Comparison of ENCODE assay signal across 8 cellular contexts in the genomic region with DNA sequence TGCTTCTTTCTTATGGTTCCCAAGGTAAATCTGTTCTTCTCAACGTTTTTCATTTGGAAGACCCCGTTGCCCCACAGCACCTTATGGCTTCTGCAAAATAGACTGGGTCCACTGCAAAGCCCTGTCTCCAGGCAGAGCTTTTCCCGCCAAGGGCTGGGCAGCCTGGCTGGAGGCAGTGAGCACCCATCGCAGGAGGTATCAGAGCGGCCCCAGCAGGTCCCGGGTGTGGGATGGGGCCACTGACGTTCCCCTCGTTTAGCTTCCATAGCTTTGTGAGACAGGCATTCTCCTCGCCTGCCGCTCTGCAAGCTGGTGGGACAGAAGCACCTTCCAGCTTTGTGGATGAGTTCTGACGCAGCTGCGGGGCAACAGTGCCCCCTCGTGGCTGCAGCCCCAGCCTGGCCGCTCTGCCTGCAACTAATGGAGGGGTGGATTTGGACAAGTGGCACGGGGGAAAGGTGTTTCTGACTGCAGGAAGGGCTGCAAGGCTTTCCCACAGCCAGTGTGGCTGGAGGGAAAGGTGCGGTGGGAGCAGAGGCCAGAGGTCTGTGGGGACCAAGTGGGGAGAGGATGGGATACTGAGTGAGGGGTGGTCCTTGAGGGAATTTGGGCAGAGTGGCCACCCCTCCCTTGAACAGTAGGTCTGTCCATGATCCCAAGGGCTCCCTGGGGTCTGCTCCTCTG.
DNase-seq lines count a peak whose midpoint lies in the region; TF ChIP-seq lines count a peak whose summit lies in the region.

No MANE protein-coding gene starts in this region.

- peaks cover 10% of the 10 kb centered on the region for H3F3A ChIP-seq in neural progenitor cell (ENCODE audit: low read depth)

- no peaks in the 10 kb centered on the region for H4K20me1 ChIP-seq in neural progenitor cell (ENCODE audit: low read depth)

- no peaks in the 10 kb centered on the region for H3K36me3 ChIP-seq in Peyer's patch
- no peaks in the 10 kb centered on the region for H3K36me3 ChIP-seq in neural progenitor cell
- H3K36me3 ChIP-seq in stomach smooth muscle (ENCODE audit: control insufficient read depth in 2 of 2, insufficient read depth in 2 of 2, low read length in 2 of 2) = no peaks in the 10 kb centered on the region

- peak overlapping the region; percentile 27 for H3K9ac ChIP-seq in neural progenitor cell
- no peak overlapping the region for H3K9ac ChIP-seq in stomach smooth muscle (ENCODE audit: low read length in 2 of 2)

- H2AFZ ChIP-seq in neural progenitor cell (replicated peaks) = peak overlapping the region; percentile 93

- peaks cover 46% of the 10 kb centered on the region for H3K4me1 Mint-ChIP-seq in neural progenitor cell

- H3K9me3 Mint-ChIP-seq in neural progenitor cell = no peaks in the 10 kb centered on the region

- no peaks in the 10 kb centered on the region for H3K79me2 ChIP-seq in neural progenitor cell (ENCODE audit: low read depth)

- peak overlapping the region; percentile 41 for H3K4me2 ChIP-seq in neural progenitor cell

- no peak for TF ChIP-seq POLR2A in Peyer's patch (IDR thresholded peaks at IDR 0.05)

- no peaks in the 10 kb centered on the region for H3K36me3 Mint-ChIP-seq in neural progenitor cell

- H3K4me1 ChIP-seq in Peyer's patch (peaks cover 0 to 14% (median 6%) of the 10 kb centered on the region in 4 donors), neural progenitor cell (peaks cover 11% of the 10 kb centered on the region), stomach smooth muscle (ENCODE audit: control insufficient read depth, insufficient read depth, low read length) (peaks cover 22% of the 10 kb centered on the region)

- H3K4me3 ChIP-seq in Peyer's patch (no peak overlapping the region), fibroblast of the aortic adventitia (ENCODE audit: low read depth, low read length) (peak overlapping the region; percentile 22), neural progenitor cell (no peak overlapping the region), stomach smooth muscle (ENCODE audit: low read length in 2 of 2) (peak overlapping the region; percentile 19 to 47)

- H3K27me3 ChIP-seq in Peyer's patch (no peaks in the 10 kb centered on the region), neural progenitor cell (peaks cover 13% of the 10 kb centered on the region), stomach smooth muscle (ENCODE audit: control insufficient read depth in 1 of 2, insufficient read depth in 2 of 2, low read length in 2 of 2) (peaks cover 13 to 19% of the 10 kb centered on the region in 2 donors)

- DNase-seq in NCI-H146 (lab: John Stamatoyannopoulos, UW) (peak; percentile 45), NCI-H146 treated with DMSO at 0.1 percent for 48 hours (lab: John Stamatoyannopoulos, UW; ENCODE audit: unreplicated experiment) (no peak), HT-29 (ENCODE audit: low spot score) (peak; percentile 85), Peyer's patch (peak; percentile 60 to 88 (median 84)), fibroblast of the aortic adventitia (ENCODE audit: low read depth) (peak; percentile 84), neural progenitor cell (ENCODE audit: low spot score) (peak; percentile 93)
- DNase-seq in activated T-helper 1 cell treated with anti-CD3 and anti-CD28 coated beads, Interleukin-2, amount 50 U/mL, for 16 hours (ENCODE audit: low read depth in 1 of 2, low spot score in 1 of 2) = peak; percentile 54 to 61

- peaks cover 0 to 3% (median 0%) of the 10 kb centered on the region in 4 donors for H3K9me3 ChIP-seq in Peyer's patch
- no peaks in the 10 kb centered on the region for H3K9me3 ChIP-seq in neural progenitor cell (ENCODE audit: low read depth)
- H3K9me3 ChIP-seq in stomach smooth muscle (ENCODE audit: control insufficient read depth in 2 of 2, low read length in 2 of 2) = no peaks in the 10 kb centered on the region

- peaks cover 15% of the 10 kb centered on the region for H3K27me3 Mint-ChIP-seq in neural progenitor cell (ENCODE audit: insufficient read depth, low read depth)

- H3K27ac ChIP-seq in Peyer's patch (no peak overlapping the region), neural progenitor cell (peak overlapping the region; percentile 22), stomach smooth muscle (ENCODE audit: low read length) (no peak overlapping the region)

- H3K27ac Mint-ChIP-seq in neural progenitor cell = peak overlapping the region; percentile 99

- peak overlapping the region; percentile 61 for H3K4me3 Mint-ChIP-seq in neural progenitor cell

- TF ChIP-seq CTCF in Peyer's patch (IDR thresholded peaks at IDR 0.05) = peak; percentile 71 to 93 (median 92)
- TF ChIP-seq CTCF in fibroblast of the aortic adventitia (IDR thresholded peaks at IDR 0.05; ENCODE audit: insufficient read depth, low read length) = peak; percentile 99
- peak; percentile 99 for TF ChIP-seq CTCF in neural progenitor cell (IDR thresholded peaks at IDR 0.05)

Comparison
In these comparisons a context has a peak if more than half of its experiments do, and no peak if none do; other contexts are left out.
1. H3K4me3 ChIP-seq: peak in fibroblast of the aortic adventitia (single experiment) and stomach smooth muscle (2 of 2); none in Peyer's patch (0 of 4) and neural progenitor cell (single experiment).
2. Peak in every context shown above with its lines, with median percentiles within 50 percentile points of each other: CTCF ChIP-seq.